In the genomic region with DNA sequence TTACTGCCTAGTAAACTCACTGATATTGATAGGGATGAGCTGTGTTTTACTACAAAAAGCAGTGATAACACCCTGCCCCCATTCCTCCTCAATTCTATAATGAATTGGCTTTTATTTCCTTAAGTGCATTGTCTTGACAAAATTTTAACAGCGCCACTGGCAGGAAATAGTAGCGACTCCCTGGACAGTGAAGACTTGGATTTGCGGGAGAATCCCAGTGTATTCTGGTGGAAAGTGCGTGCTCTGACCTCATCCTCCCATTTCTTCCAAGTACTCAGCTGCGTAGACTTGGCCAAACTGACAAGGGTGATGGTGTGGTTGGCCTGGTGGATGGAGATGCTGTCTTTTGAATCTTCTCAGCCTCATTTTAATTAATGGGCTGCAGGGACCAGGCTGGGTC, we compare ENCODE assay signal across 17 cellular contexts. TPM values are rescaled to one million over a fixed set of nuclear protein-coding genes. Genes with fewer than 3 reads are reported as not detected.
A peak's percentile ranks its signal among the peaks of the same experiment; 100 is the strongest.
DNase-seq lines count a peak whose midpoint lies in the region; ATAC-seq, FAIRE-seq and TF ChIP-seq lines count a peak whose summit lies in the region.
"Had no signal": no experiment of that assay in that cellular context is flagged by ENCODE, and none has a peak within 500 bp of the region (broad histone marks: within the 10 kb centered on the region; RNA-seq: fewer than 3 reads in every experiment).

No MANE protein-coding gene starts in this region.

- no peak overlapping the region for H3K9ac ChIP-seq in BLaER1 treated with 17β-estradiol and CSF1 and Interleukin-3, amounts not matched to agents 10 nM and 100 nM
- H3K9ac ChIP-seq in fibroblast of lung (ENCODE audit: insufficient read depth, low read length) (no peak overlapping the region), trophoblast cell (ENCODE audit: low read length) (no peak overlapping the region), kidney (ENCODE audit: low read length in 2 of 2) (no peak overlapping the region)

- H3K79me1 ChIP-seq in trophoblast cell (ENCODE audit: low read length): peaks cover 18% of the 10 kb centered on the region

- H2BK12ac ChIP-seq in trophoblast cell (ENCODE audit: low read length): no peak overlapping the region

- FAIRE-seq in kidney (lab: Jason Lieb, UNC): no peak
- FAIRE-seq: D721Med had no signal

- H4K12ac ChIP-seq in trophoblast cell (ENCODE audit: low read depth, low read length): no peak overlapping the region

- H3K4me1 ChIP-seq in BLaER1 treated with 17β-estradiol and CSF1 and Interleukin-3, amounts not matched to agents 10 nM and 100 nM: peaks cover 60 to 66% (median 64%) of the 10 kb centered on the region in 10 experiments
- H3K4me1 ChIP-seq in Panc1 (ENCODE audit: control insufficient read depth, insufficient read depth, low read length) (peaks cover 61% of the 10 kb centered on the region), fibroblast of lung (ENCODE audit: control insufficient read depth, extremely low read depth, insufficient read depth, low read length) (peaks cover 27% of the 10 kb centered on the region), trophoblast cell (ENCODE audit: control insufficient read depth in 1 of 2, insufficient read depth in 2 of 2, low read length in 2 of 2) (peaks cover 23 to 32% of the 10 kb centered on the region in 2 experiments), kidney (ENCODE audit: control insufficient read depth in 1 of 2, insufficient read depth in 1 of 2, low read depth in 1 of 2, low read length in 2 of 2) (peaks cover 34 to 38% of the 10 kb centered on the region in 2 donors)

- peak overlapping the region; percentile 93 for H3K4ac ChIP-seq in trophoblast cell (ENCODE audit: low read depth, low read length)

- no peak overlapping the region for H4K91ac ChIP-seq in trophoblast cell (ENCODE audit: low read depth, low read length)

- no CpG with 5 or more reads among the region's 5 CpGs for WGBS in trophoblast cell (ENCODE audit: extremely low coverage, insufficient coverage, insufficient read length)

- no TSS peak for BruUV-seq in Panc1 (replicated peaks; lab: Mats Ljungman, UMichigan)

- intact Hi-C loops in Panc1 (cut with micrococcal nuclease; ENCODE audit: unreplicated experiment) (loop anchor here (5.0 kb wide), 2 partner anchors 44 to 161 kb away; no protein-coding TSS in a partner anchor), kidney (cut with DNase I) (no loop called here)

- H3K4me2 ChIP-seq in BLaER1 treated with 17β-estradiol and CSF1 and Interleukin-3, amounts not matched to agents 10 nM and 100 nM: peak overlapping the region; percentile 55 to 98 (median 88)
- peak overlapping the region; percentile 87 for H3K4me2 ChIP-seq in fibroblast of lung (ENCODE audit: extremely low read depth, insufficient read depth, low read length)
- H3K4me2 ChIP-seq in trophoblast cell (ENCODE audit: low read length): no peak overlapping the region

- H3K14ac ChIP-seq in trophoblast cell (ENCODE audit: low read length): no peak overlapping the region

- DNase-seq in Panc1 (ENCODE audit: low read depth, low spot score): no peak
- peak in 1 of 2 donors; percentile 45 for DNase-seq in fibroblast of lung (ENCODE audit: low read depth in 2 of 2)
- DNase-seq in trophoblast cell: no peak
- DNase-seq in kidney: no peak
- no peak for DNase-seq in NCI-H146 treated with DMSO at 0.1 percent for 48 hours (lab: John Stamatoyannopoulos, UW; ENCODE audit: unreplicated experiment)
- DNase-seq in superior temporal gyrus (ENCODE audit: extremely low spot score): no peak
- DNase-seq: activated T-cell treated with anti-CD3 and anti-CD28 coated beads, Interleukin-2, amount 50 U/mL, for 48 hours; Kasumi-1; NCI-H1694; NCI-H446 treated with DMSO at 0.1 percent for 48 hours; occipital lobe; stimulated activated naive CD8-positive, alpha-beta T cell treated with anti-CD3 and anti-CD28 coated beads, Interleukin-15, Interleukin-2, amounts not matched to agents 100 U/mL and 50 U/mL, for 24 hours; T-helper 9 cell had no signal

- H4K20me1 ChIP-seq in BLaER1 treated with 17β-estradiol and CSF1 and Interleukin-3, amounts not matched to agents 10 nM and 100 nM: peaks cover 85 to 99% (median 96%) of the 10 kb centered on the region in 11 experiments
- H4K20me1 ChIP-seq in fibroblast of lung (ENCODE audit: control insufficient read depth, extremely low read depth, insufficient read depth, low read length): peaks cover 5% of the 10 kb centered on the region

- in situ Hi-C loops in Panc1 (cut with HindIII; ENCODE audit: low pct_unique_long_range_greater_than_20kb, low sequenced_read_pairs): no loop called here

- no peak overlapping the region for H2BK5ac ChIP-seq in trophoblast cell (ENCODE audit: low read depth, low read length, poor library complexity)

- H4K8ac ChIP-seq in trophoblast cell (ENCODE audit: low read depth, low read length): no peak overlapping the region

- H3K36me3 ChIP-seq in BLaER1 treated with 17β-estradiol and CSF1 and Interleukin-3, amounts not matched to agents 10 nM and 100 nM: peaks cover 0 to 13% (median 6%) of the 10 kb centered on the region in 11 experiments; a peak in 7 of 22 replicates
- H3K36me3 ChIP-seq in Panc1 (ENCODE audit: control insufficient read depth, insufficient read depth, low read length): peaks cover 6% of the 10 kb centered on the region
- peaks cover 9% of the 10 kb centered on the region for H3K36me3 ChIP-seq in fibroblast of lung (ENCODE audit: control insufficient read depth, insufficient read depth, low read length)
- peaks cover 0 to 2% of the 10 kb centered on the region in 2 experiments for H3K36me3 ChIP-seq in trophoblast cell (ENCODE audit: control insufficient read depth in 1 of 2, insufficient read depth in 2 of 2, low read length in 2 of 2)
- no peaks in the 10 kb centered on the region for H3K36me3 ChIP-seq in kidney (ENCODE audit: control insufficient read depth in 1 of 2, insufficient read depth in 2 of 2, low read length in 2 of 2)
- H3K36me3 ChIP-seq: vagina had no signal

- TF ChIP-seq CTCF in Panc1 (IDR thresholded peaks at IDR 0.05) (no peak), fibroblast of lung (conservative IDR thresholded peaks at IDR 0.05 in 1 of 2, IDR thresholded peaks at IDR 0.05 in 1 of 2; ENCODE audit: low read depth in 1 of 2, low read length in 2 of 2) (no peak), kidney (IDR thresholded peaks at IDR 0.05; ENCODE audit: borderline replicate concordance, extremely low read depth, insufficient read depth) (no peak)

- no peak overlapping the region for H3K4me3 ChIP-seq in BLaER1 treated with 17β-estradiol and CSF1 and Interleukin-3, amounts not matched to agents 10 nM and 100 nM
- H3K4me3 ChIP-seq in Panc1 (ENCODE audit: low read depth in 2 of 2, low read length in 2 of 2) (peak overlapping the region; percentile 74 to 89), fibroblast of lung (replicated peaks in 1 of 4; ENCODE audit: control extremely low read depth in 1 of 4, insufficient read depth in 1 of 4, low read depth in 3 of 4, low read length in 4 of 4) (peak overlapping the region in 1 of 4 experiments; percentile 99), trophoblast cell (ENCODE audit: low read depth, low read length) (no peak overlapping the region), kidney (ENCODE audit: low read length in 2 of 2) (no peak overlapping the region)
- H3K4me3 ChIP-seq: vagina had no signal

- CTCF ChIA-PET in Panc1 (lab: Charles Lee): interaction anchor here (0.7 kb wide), 1 partner anchor 168 kb away, joined by 4 read pairs; no protein-coding TSS in a partner anchor

- H3K9me3 ChIP-seq in BLaER1 treated with 17β-estradiol and CSF1 and Interleukin-3, amounts not matched to agents 10 nM and 100 nM (replicated peaks in 1 of 11): no peaks in the 10 kb centered on the region
- H3K9me3 ChIP-seq in Panc1 (ENCODE audit: control insufficient read depth, insufficient read depth, low read depth, low read length) (no peaks in the 10 kb centered on the region), fibroblast of lung (ENCODE audit: control insufficient read depth, insufficient read depth, low read depth, low read length) (no peaks in the 10 kb centered on the region), trophoblast cell (ENCODE audit: insufficient read depth, low read depth, low read length) (no peaks in the 10 kb centered on the region), kidney (ENCODE audit: control insufficient read depth in 1 of 2, low read length in 2 of 2) (no peaks in the 10 kb centered on the region)
- H3K9me3 ChIP-seq: vagina had no signal

- ATAC-seq in Panc1: no peak
- ATAC-seq in HG02610 (IDR thresholded peaks at IDR 0.05; ENCODE audit: unreplicated experiment): no peak
- ATAC-seq: stimulated activated naive CD8-positive, alpha-beta T cell treated with anti-CD3 and anti-CD28 coated beads, Interleukin-15, Interleukin-2, amounts not matched to agents 100 U/mL and 50 U/mL, for 24 hours had no signal

- H2BK120ac ChIP-seq in trophoblast cell (ENCODE audit: insufficient read depth, low read length, poor library complexity): no peak overlapping the region

- no peak overlapping the region for H3K18ac ChIP-seq in trophoblast cell (ENCODE audit: low read length)

- H3K27ac ChIP-seq in BLaER1 treated with 17β-estradiol and CSF1 and Interleukin-3, amounts not matched to agents 10 nM and 100 nM: no peak overlapping the region
- H3K27ac ChIP-seq in Panc1 (ENCODE audit: low read length) (peak overlapping the region; percentile 99), fibroblast of lung (ENCODE audit: insufficient read depth, low read length) (no peak overlapping the region), trophoblast cell (ENCODE audit: low read depth, low read length) (no peak overlapping the region), kidney (ENCODE audit: low read depth in 2 of 2, low read length in 2 of 2) (no peak overlapping the region)

- H2AFZ ChIP-seq in fibroblast of lung (ENCODE audit: low read length): no peak overlapping the region
- peak overlapping the region; percentile 72 for H2AFZ ChIP-seq in trophoblast cell (ENCODE audit: insufficient read depth, low read length, poor library complexity)

- POLR2A ChIA-PET in Panc1 (lab: Charles Lee): interaction anchor here (0.5 to 1.6 kb wide), 6 partner anchors 9 to 110 kb away, joined by 3 to 8 read pairs (median 4); no protein-coding TSS in a partner anchor

- peaks cover 97% of the 10 kb centered on the region for H3K79me2 ChIP-seq in fibroblast of lung (ENCODE audit: control insufficient read depth, insufficient read depth, low read length)
- H3K79me2 ChIP-seq in trophoblast cell (ENCODE audit: control insufficient read depth, insufficient read depth, low read length, poor library complexity): peaks cover 43% of the 10 kb centered on the region

- no peaks in the 10 kb centered on the region for H3K27me3 ChIP-seq in BLaER1 treated with 17β-estradiol and CSF1 and Interleukin-3, amounts not matched to agents 10 nM and 100 nM
- H3K27me3 ChIP-seq in Panc1 (ENCODE audit: control insufficient read depth, insufficient read depth, low read length) (no peaks in the 10 kb centered on the region), fibroblast of lung (ENCODE audit: control insufficient read depth, insufficient read depth, low read length) (no peaks in the 10 kb centered on the region), trophoblast cell (ENCODE audit: insufficient read depth, low read length) (no peaks in the 10 kb centered on the region)
- H3K27me3 ChIP-seq: vagina had no signal

- H3K23ac ChIP-seq in trophoblast cell (ENCODE audit: low read length): no peak overlapping the region

- no peak overlapping the region for H2AK5ac ChIP-seq in trophoblast cell (ENCODE audit: low read length)

RNA-seq across cellular contexts. Expression of gene TRIO, which starts 5.3 kb away (rescaled TPM):
- 349 TPM for total RNA-seq in Panc1 (2021; ENCODE audit: unreplicated experiment)
- polyA plus RNA-seq in Panc1 (2012; ENCODE audit: insufficient read length): 213 TPM
- total RNA-seq in fibroblast of lung: 139 and 281 TPM in 2 replicates
- polyA plus RNA-seq in fibroblast of lung: 120 and 134 TPM in 2 replicates
- 77.4 and 100 TPM in 2 replicates for polyA plus RNA-seq in fibroblast of lung (2012)
- polyA minus RNA-seq in fibroblast of lung (ENCODE audit: low replicate concordance): 721 and 815 TPM in 2 replicates
- 47.9 and 49.7 TPM in 2 replicates for polyA plus RNA-seq in trophoblast cell (2013)
- 149 TPM for total RNA-seq in kidney
- polyA plus RNA-seq in kidney (ENCODE audit: insufficient read depth, low read depth, low replicate concordance): 9.5 TPM

Comparison
In these comparisons a context has a peak if more than half of its experiments do, and no peak if none do; other contexts are left out.
1. H3K4me3 ChIP-seq: peak in Panc1 (2 of 2); none in BLaER1 treated with 17β-estradiol and CSF1 and Interleukin-3, amounts not matched to agents 10 nM and 100 nM (0 of 10), trophoblast cell (single experiment) and kidney (0 of 2).